8 cellular contexts compared by ENCODE assay signal in the genomic region with DNA sequence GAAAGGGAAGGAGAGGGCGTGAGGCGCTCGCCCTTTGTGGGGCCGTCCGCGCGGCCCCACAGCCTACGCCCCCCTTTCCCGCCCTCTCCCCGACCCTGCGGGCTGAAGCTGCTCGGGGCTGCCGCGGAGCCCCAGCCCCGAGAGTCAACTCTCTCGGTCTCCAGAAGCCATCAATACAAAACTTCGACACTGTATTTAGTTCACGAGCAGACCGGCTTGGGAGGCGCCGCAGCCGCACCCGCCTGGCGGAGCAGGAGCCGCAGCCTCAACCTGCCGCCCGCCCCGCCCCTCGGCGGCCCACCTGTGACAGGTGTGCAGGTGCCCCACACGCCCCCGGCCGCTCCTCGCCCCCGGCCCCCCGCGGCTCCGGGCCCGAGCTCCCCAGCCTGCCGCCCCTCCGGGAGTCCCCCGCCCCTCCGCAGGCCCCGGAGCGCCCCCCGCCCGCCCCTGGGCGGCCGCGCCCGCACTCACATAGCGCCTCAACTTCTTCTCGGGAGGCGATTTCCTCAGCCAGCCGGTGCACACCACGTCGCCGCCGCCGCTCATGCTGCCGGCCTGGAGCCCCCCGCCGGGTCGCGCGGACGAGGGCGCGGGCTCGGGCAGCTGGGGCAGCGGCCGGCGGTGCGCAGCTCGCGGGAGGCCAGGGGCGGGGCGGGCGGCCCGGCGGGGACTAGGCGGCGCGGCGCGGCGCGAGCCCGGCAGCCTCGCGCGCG. TPM values are rescaled to one million over a fixed set of nuclear protein-coding genes. Genes with fewer than 3 reads are reported as not detected.
DNase-seq lines count a peak whose midpoint lies in the region; ATAC-seq and TF ChIP-seq lines count a peak whose summit lies in the region.

A gene with protein sequence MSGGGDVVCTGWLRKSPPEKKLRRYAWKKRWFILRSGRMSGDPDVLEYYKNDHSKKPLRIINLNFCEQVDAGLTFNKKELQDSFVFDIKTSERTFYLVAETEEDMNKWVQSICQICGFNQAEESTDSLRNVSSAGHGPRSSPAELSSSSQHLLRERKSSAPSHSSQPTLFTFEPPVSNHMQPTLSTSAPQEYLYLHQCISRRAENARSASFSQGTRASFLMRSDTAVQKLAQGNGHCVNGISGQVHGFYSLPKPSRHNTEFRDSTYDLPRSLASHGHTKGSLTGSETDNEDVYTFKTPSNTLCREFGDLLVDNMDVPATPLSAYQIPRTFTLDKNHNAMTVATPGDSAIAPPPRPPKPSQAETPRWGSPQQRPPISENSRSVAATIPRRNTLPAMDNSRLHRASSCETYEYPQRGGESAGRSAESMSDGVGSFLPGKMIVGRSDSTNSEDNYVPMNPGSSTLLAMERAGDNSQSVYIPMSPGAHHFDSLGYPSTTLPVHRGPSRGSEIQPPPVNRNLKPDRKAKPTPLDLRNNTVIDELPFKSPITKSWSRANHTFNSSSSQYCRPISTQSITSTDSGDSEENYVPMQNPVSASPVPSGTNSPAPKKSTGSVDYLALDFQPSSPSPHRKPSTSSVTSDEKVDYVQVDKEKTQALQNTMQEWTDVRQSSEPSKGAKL (minus strand): TSS at position 646 of the 713 bp plus-strand sequence. CDS start 100 bp downstream, at position 546.

- peak within 1 kb of the TSS; percentile 78 for H3K4me3 ChIP-seq in RWPE2 (ENCODE audit: severe bottlenecking)
- peak within 1 kb of the TSS; percentile 73 for H3K4me3 ChIP-seq in lower leg skin (ENCODE audit: low read depth, poor library complexity, severe bottlenecking)

- H3K4me1 ChIP-seq in RWPE2 (ENCODE audit: insufficient read depth, poor library complexity, severe bottlenecking), result peaks cover 9% of the 10 kb centered on the region

- intact Hi-C loops in lower leg skin (cut with DNase I; ENCODE audit: low total_unique reads), result loop anchor here (10.0 kb wide), 1 partner anchor 147 kb away; no protein-coding TSS in a partner anchor

- TF ChIP-seq POLR2A in lower leg skin (IDR thresholded peaks at IDR 0.05), result no peak

- no peaks in the 10 kb centered on the region for H3K27me3 ChIP-seq in RWPE2 (ENCODE audit: insufficient read depth, poor library complexity, severe bottlenecking)

- H3K27ac ChIP-seq in RWPE2 (ENCODE audit: poor library complexity, severe bottlenecking) (no peak within 1 kb of the TSS), cingulate gyrus (ENCODE audit: low read depth, low read length) (peak within 1 kb of the TSS; percentile 90), temporal lobe (ENCODE audit: low read depth, low read length) (peak within 1 kb of the TSS; percentile 91)

- H3K9me3 ChIP-seq in RWPE2 (ENCODE audit: severe bottlenecking), result no peaks in the 10 kb centered on the region

- WGBS in lower leg skin, 2 donors, result 1 to 5% methylated on average over 8 to 36 of the region's 93 CpGs

- TF ChIP-seq CTCF in RWPE2 (IDR thresholded peaks at IDR 0.05; ENCODE audit: poor library complexity, severe bottlenecking) (no peak), lower leg skin (IDR thresholded peaks at IDR 0.05) (no peak)

- ATAC-seq in GM18517 (IDR thresholded peaks at IDR 0.05; ENCODE audit: unreplicated experiment), result peak; percentile 10
- ATAC-seq in HG02852 (IDR thresholded peaks at IDR 0.05; ENCODE audit: unreplicated experiment), result peak; percentile 15
- ATAC-seq in RWPE2 (ENCODE audit: low read depth), result peak; percentile 32

- DNase-seq in RWPE2 (ENCODE audit: low spot score) (no peak), lower leg skin (ENCODE audit: low spot score in 2 of 2) (peak in 1 of 2 donors; percentile 85), NCI-H1048 (lab: John Stamatoyannopoulos, UW) (no peak), GM19240 (ENCODE audit: insufficient read length, low spot score) (no peak)

- no peaks in the 10 kb centered on the region for H3K36me3 ChIP-seq in RWPE2 (ENCODE audit: low read depth)

RNA-seq across cellular contexts. Expression of the gene that starts here (rescaled TPM):
- 10 to 100 TPM; 22.5 to 32.8 (median 30.1) TPM for total RNA-seq in lower leg skin
- 19.9 TPM for total RNA-seq in temporal lobe
